Comparison of ENCODE assay signal across 10 cellular contexts in genomic region chr17:63837962-63838585, GRCh38. TPM values are rescaled to one million over a fixed set of nuclear protein-coding genes. Genes with fewer than 3 reads are reported as not detected.
A peak's percentile ranks its signal among the peaks of the same experiment; 100 is the strongest.
DNase-seq lines count a peak whose midpoint lies in the region; ATAC-seq and TF ChIP-seq lines count a peak whose summit lies in the region.
"Had no signal": no experiment of that assay in that cellular context is flagged by ENCODE, and none has a peak within 500 bp of the region (broad histone marks: within the 10 kb centered on the region; RNA-seq: fewer than 3 reads in every experiment).

No MANE protein-coding gene starts in this region.

- peak overlapping the region; percentile 5 for H3K27ac Mint-ChIP-seq in activated CD4-positive, alpha-beta T cell treated with anti-CD3 and anti-CD28 coated beads, Interleukin-2, amount 10 ng/mL, durations not matched to agents 7 days and 5 days

- no peaks in the 10 kb centered on the region for H3K9me3 Mint-ChIP-seq in activated CD4-positive, alpha-beta T cell treated with anti-CD3 and anti-CD28 coated beads, Interleukin-2, amount 10 ng/mL, durations not matched to agents 7 days and 5 days

- H3K27ac ChIP-seq in ascending aorta, result peak overlapping the region; percentile 89 to 97
- H3K27ac ChIP-seq in right lobe of liver, result peak overlapping the region in 2 of 3 donors; percentile 68 to 79
- peak overlapping the region; percentile 100 for H3K27ac ChIP-seq in temporal lobe (ENCODE audit: low read depth, low read length)

- peaks cover 37% of the 10 kb centered on the region for H3K36me3 Mint-ChIP-seq in activated CD4-positive, alpha-beta T cell treated with anti-CD3 and anti-CD28 coated beads, Interleukin-2, amount 10 ng/mL, durations not matched to agents 7 days and 5 days (ENCODE audit: low read depth)

- ATAC-seq in right lobe of liver, result no peak
- ATAC-seq in HG03045 (IDR thresholded peaks at IDR 0.05; ENCODE audit: unreplicated experiment), result no peak
- no peak for ATAC-seq in HG03457 (IDR thresholded peaks at IDR 0.05; ENCODE audit: unreplicated experiment)
- ATAC-seq: activated CD4-positive, alpha-beta T cell treated with anti-CD3 and anti-CD28 coated beads for 36 hours had no signal

- H3K4me1 ChIP-seq in ascending aorta (peaks cover 31 to 46% of the 10 kb centered on the region in 2 donors), right lobe of liver (peaks cover 3 to 45% (median 24%) of the 10 kb centered on the region in 4 donors)

- POLR2A ChIA-PET in activated CD4-positive, alpha-beta T cell treated with anti-CD3 and anti-CD28 coated beads, Interleukin-2, amount 10 ng/mL, durations not matched to agents 7 days and 5 days (lab: Charles Lee), result interaction anchor here (1.0 to 1.1 kb wide), 2 partner anchors 9 to 12 kb away, joined by 3 to 4 read pairs; no protein-coding TSS in a partner anchor

- H3K4me3 ChIP-seq in ascending aorta (peak overlapping the region; percentile 41 to 98), right lobe of liver (peak overlapping the region in 1 of 3 donors; percentile 0)

- no peaks in the 10 kb centered on the region for H3K27me3 Mint-ChIP-seq in activated CD4-positive, alpha-beta T cell treated with anti-CD3 and anti-CD28 coated beads, Interleukin-2, amount 10 ng/mL, durations not matched to agents 7 days and 5 days
- H3K27me3 Mint-ChIP-seq: activated CD4-positive, alpha-beta T cell treated with anti-CD3 and anti-CD28 coated beads for 36 hours had no signal

- H3K4me1 Mint-ChIP-seq in activated CD4-positive, alpha-beta T cell treated with anti-CD3 and anti-CD28 coated beads, Interleukin-2, amount 10 ng/mL, durations not matched to agents 7 days and 5 days, result peaks cover 40% of the 10 kb centered on the region

- CTCF ChIA-PET in activated CD4-positive, alpha-beta T cell treated with anti-CD3 and anti-CD28 coated beads, Interleukin-2, amount 10 ng/mL, durations not matched to agents 7 days and 5 days (lab: Charles Lee), result interaction anchor here (0.6 to 8.7 kb wide), 5 partner anchors 10 to 68 kb away, joined by 3 to 47 read pairs (median 5); partner anchors contain the start of gene PSMC5

- H3K9me3 ChIP-seq in ascending aorta (no peaks in the 10 kb centered on the region), right lobe of liver (peaks cover 0 to 3% (median 0%) of the 10 kb centered on the region in 4 donors)

- no peak for TF ChIP-seq POLR2A in right lobe of liver (IDR thresholded peaks at IDR 0.05)

- no peak for DNase-seq in activated CD4-positive, alpha-beta T cell treated with anti-CD3 and anti-CD28 coated beads, Interleukin-2, amount 10 ng/mL, durations not matched to agents 7 days and 5 days
- no peak for DNase-seq in activated CD4-positive, alpha-beta T cell treated with anti-CD3 and anti-CD28 coated beads, Interleukin-2, amount 50 U/mL, for 4 hours
- DNase-seq in ascending aorta (ENCODE audit: low spot score in 2 of 2) (no peak), right lobe of liver (no peak), activated gamma-delta T cell (lab: John Stamatoyannopoulos, UW) (no peak)
- DNase-seq: activated CD4-positive, alpha-beta T cell treated with anti-CD3 and anti-CD28 coated beads for 36 hours; stimulated activated CD4-positive, alpha-beta T cell treated with anti-CD3 and anti-CD28 coated beads, Interleukin-12 subunit alpha, Interleukin-12 subunit beta, amount 100 ng/mL, for 4 hours had no signal

- TF ChIP-seq CTCF in ascending aorta (IDR thresholded peaks at IDR 0.05), result no peak
- TF ChIP-seq CTCF in right lobe of liver (IDR thresholded peaks at IDR 0.05), result no peak

- H3K27me3 ChIP-seq in ascending aorta (no peaks in the 10 kb centered on the region), right lobe of liver (no peaks in the 10 kb centered on the region)

- intact Hi-C loops in ascending aorta (cut with DNase I) (no loop called here), right lobe of liver (cut with DNase I) (no loop called here)

- 0% methylated on average over 1 of the region's 5 CpGs for WGBS in right lobe of liver (ENCODE audit: insufficient coverage, low coverage, low lambda C conversion rate, missing lambda C conversion rate)

- no peak overlapping the region for H3K4me3 Mint-ChIP-seq in activated CD4-positive, alpha-beta T cell treated with anti-CD3 and anti-CD28 coated beads, Interleukin-2, amount 10 ng/mL, durations not matched to agents 7 days and 5 days
- H3K4me3 Mint-ChIP-seq: activated CD4-positive, alpha-beta T cell treated with anti-CD3 and anti-CD28 coated beads for 36 hours had no signal

- H3K36me3 ChIP-seq in ascending aorta (peaks cover 38 to 43% of the 10 kb centered on the region in 2 donors), right lobe of liver (peaks cover 0 to 38% (median 15%) of the 10 kb centered on the region in 4 donors)

RNA-seq across cellular contexts. Expression of gene SMARCD2, which starts 4.4 kb away (rescaled TPM):
- total RNA-seq in activated CD4-positive, alpha-beta T cell treated with anti-CD3 and anti-CD28 coated beads, Interleukin-2, amount 10 ng/mL, durations not matched to agents 7 days and 5 days, result 100 to 1,000 TPM; 133 to 138 TPM
- total RNA-seq in ascending aorta (78.0 TPM), right lobe of liver (10 to 100 TPM; 23.8 to 94.5 (median 59.5) TPM), temporal lobe (4.7 TPM)

RNA-seq across cellular contexts. Expression of gene FTSJ3, which starts 10.6 kb away (rescaled TPM):
- 10 to 100 TPM; 49.2 to 55.0 TPM for total RNA-seq in activated CD4-positive, alpha-beta T cell treated with anti-CD3 and anti-CD28 coated beads, Interleukin-2, amount 10 ng/mL, durations not matched to agents 7 days and 5 days
- total RNA-seq in ascending aorta (18.2 TPM), right lobe of liver (10 to 100 TPM; 12.9 to 25.9 (median 19.0) TPM), temporal lobe (24.1 TPM)

RNA-seq across cellular contexts. Expression of gene PSMC5, which starts 10.8 kb away (rescaled TPM):
- total RNA-seq in activated CD4-positive, alpha-beta T cell treated with anti-CD3 and anti-CD28 coated beads, Interleukin-2, amount 10 ng/mL, durations not matched to agents 7 days and 5 days, result 100 to 1,000 TPM; 119 to 155 TPM
- total RNA-seq in ascending aorta, result 83.7 TPM
- 10 to 100 TPM; 52.7 to 70.9 (median 66.5) TPM for total RNA-seq in right lobe of liver
- 35.4 TPM for total RNA-seq in temporal lobe

RNA-seq across cellular contexts. Expression of gene CSH2, which starts 35.4 kb away (rescaled TPM):
- not detected for total RNA-seq in activated CD4-positive, alpha-beta T cell treated with anti-CD3 and anti-CD28 coated beads, Interleukin-2, amount 10 ng/mL, durations not matched to agents 7 days and 5 days
- total RNA-seq in ascending aorta, result not detected
- not detected for total RNA-seq in right lobe of liver
- total RNA-seq in temporal lobe, result not detected
- total RNA-seq: activated CD4-positive, alpha-beta T cell treated with anti-CD3 and anti-CD28 coated beads for 36 hours had no signal

RNA-seq across cellular contexts. Expression of gene GH2, which starts 43.7 kb away (rescaled TPM):
- total RNA-seq in activated CD4-positive, alpha-beta T cell treated with anti-CD3 and anti-CD28 coated beads, Interleukin-2, amount 10 ng/mL, durations not matched to agents 7 days and 5 days, result not detected
- total RNA-seq in ascending aorta, result not detected
- total RNA-seq in right lobe of liver, result not detected
- total RNA-seq in temporal lobe, result not detected
- total RNA-seq: activated CD4-positive, alpha-beta T cell treated with anti-CD3 and anti-CD28 coated beads for 36 hours had no signal
